Comparison of ENCODE assay signal across 11 cellular contexts in the genomic region with DNA sequence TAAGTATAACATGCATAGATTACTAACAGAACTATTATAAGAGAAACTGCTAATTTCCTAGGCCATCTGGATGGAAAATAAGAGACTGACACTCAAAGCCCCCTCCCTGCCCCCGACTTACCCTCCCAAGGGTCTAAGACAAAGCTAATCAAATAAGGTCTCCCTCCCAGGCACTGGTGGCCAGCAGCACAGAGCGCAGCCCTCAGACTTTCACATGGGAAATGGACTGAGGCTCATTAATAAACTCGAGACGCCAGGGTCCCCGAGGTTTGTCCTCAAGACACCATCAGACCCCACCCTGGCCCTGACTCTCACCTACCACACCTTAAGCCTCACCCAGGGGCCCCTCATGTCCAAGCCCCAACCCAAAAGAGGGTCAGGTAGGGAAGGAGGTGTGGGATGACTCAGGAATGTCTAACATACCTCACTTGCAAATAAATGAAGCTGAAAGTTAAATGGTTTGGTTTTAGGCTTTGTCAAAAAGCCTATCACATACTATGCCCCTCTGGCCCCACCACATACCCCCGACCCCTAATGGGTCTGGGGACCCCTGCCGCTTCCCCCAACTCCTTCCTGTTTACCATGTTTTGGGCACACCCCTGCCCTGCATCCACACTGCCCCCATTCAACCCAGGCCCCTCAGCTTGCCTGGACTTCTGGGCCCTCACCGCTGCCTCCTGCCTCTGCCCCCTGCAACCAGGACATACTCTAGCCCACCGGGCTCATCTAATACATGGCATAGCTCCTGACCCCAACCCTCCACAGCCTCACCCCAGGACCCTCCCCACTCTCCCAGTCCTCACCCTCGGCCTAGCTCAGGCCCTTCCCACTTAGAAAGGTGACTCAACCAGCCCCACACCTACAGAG. TPM values are rescaled to one million over a fixed set of nuclear protein-coding genes. Genes with fewer than 3 reads are reported as not detected.
A peak's percentile ranks its signal among the peaks of the same experiment; 100 is the strongest.
DNase-seq lines count a peak whose midpoint lies in the region; ATAC-seq, FAIRE-seq and TF ChIP-seq lines count a peak whose summit lies in the region.
"Had no signal": no experiment of that assay in that cellular context is flagged by ENCODE, and none has a peak within 500 bp of the region (broad histone marks: within the 10 kb centered on the region; RNA-seq: fewer than 3 reads in every experiment).

No MANE protein-coding gene starts in this region.

- H3K4me1 ChIP-seq in DOHH2 (ENCODE audit: control insufficient read depth, low read length) (peaks cover 96% of the 10 kb centered on the region), OCI-LY1 (ENCODE audit: insufficient read depth, low read length, severe bottlenecking) (peaks cover 81% of the 10 kb centered on the region), H1 (replicated peaks in 1 of 4; ENCODE audit: control insufficient read depth in 3 of 4, insufficient read depth in 4 of 4, low read length in 3 of 4) (peaks cover 8 to 31% (median 21%) of the 10 kb centered on the region in 4 experiments), neutrophil (ENCODE audit: control insufficient read depth in 1 of 2, insufficient read depth in 1 of 2, low read depth in 1 of 2, low read length in 1 of 2) (peaks cover 75 to 86% of the 10 kb centered on the region in 2 experiments)

- no peak overlapping the region for H3K14ac ChIP-seq in H1 (ENCODE audit: insufficient read length)

- H3K79me2 ChIP-seq in DOHH2 (ENCODE audit: control insufficient read depth, low read length): peaks cover 50% of the 10 kb centered on the region
- H3K79me2 ChIP-seq in OCI-LY1 (ENCODE audit: insufficient read depth, low read length): no peaks in the 10 kb centered on the region
- peaks cover 4 to 59% of the 10 kb centered on the region in 2 experiments; a peak in 3 of 4 replicates for H3K79me2 ChIP-seq in H1 (ENCODE audit: control insufficient read depth in 1 of 2, insufficient read depth in 2 of 2, low read length in 2 of 2)

- no peak for TF ChIP-seq CTCF in DOHH2 (IDR thresholded peaks at IDR 0.05; ENCODE audit: low read depth, low read length, poor library complexity, severe bottlenecking)
- no peak for TF ChIP-seq CTCF in OCI-LY1 (IDR thresholded peaks at IDR 0.05; ENCODE audit: low read length)
- TF ChIP-seq CTCF in H1 (IDR thresholded peaks at IDR 0.05; ENCODE audit: control extremely low read depth in 1 of 3, insufficient read depth in 1 of 3, low read depth in 1 of 3, low read length in 3 of 3): no peak
- TF ChIP-seq CTCF in neutrophil (IDR thresholded peaks at IDR 0.05): no peak

- peaks cover 23% of the 10 kb centered on the region for H3K79me1 ChIP-seq in H1 (ENCODE audit: low read depth, low read length)

- H4K20me1 ChIP-seq in DOHH2 (ENCODE audit: control insufficient read depth, insufficient read depth, low read depth, low read length): peaks cover 4% of the 10 kb centered on the region
- no peaks in the 10 kb centered on the region for H4K20me1 ChIP-seq in OCI-LY1 (ENCODE audit: insufficient read depth, low read length)
- H4K20me1 ChIP-seq in H1 (replicated peaks in 1 of 2; ENCODE audit: control insufficient read depth in 1 of 2, insufficient read depth in 2 of 2, low read length in 2 of 2): peaks cover 16 to 38% of the 10 kb centered on the region in 2 experiments

- H2AK5ac ChIP-seq in H1 (ENCODE audit: low read depth, low read length): no peak overlapping the region; the same call in 1 of the 2 replicates

- peak overlapping the region; percentile 45; the same call in 1 of the 2 replicates for H4K8ac ChIP-seq in H1 (ENCODE audit: extremely low read depth, insufficient read depth, low read length)

- no peak overlapping the region for H3K4ac ChIP-seq in H1 (replicated peaks; ENCODE audit: insufficient read length, low read depth, low read length)

- no peak overlapping the region for H3K56ac ChIP-seq in H1 (replicated peaks; ENCODE audit: insufficient read length, low read depth, low read length)

- H4K5ac ChIP-seq in H1 (ENCODE audit: insufficient read length, low read depth, low read length): peak overlapping the region; percentile 18

- H4K91ac ChIP-seq in H1 (replicated peaks; ENCODE audit: insufficient read length, low read length): peak overlapping the region; percentile 26

- H2BK120ac ChIP-seq in H1 (replicated peaks; ENCODE audit: low read depth, low read length): no peak overlapping the region

- peak overlapping the region; percentile 78 for H3K27ac ChIP-seq in DOHH2 (ENCODE audit: low read depth, low read length)
- peak overlapping the region; percentile 89 for H3K27ac ChIP-seq in OCI-LY1 (ENCODE audit: low read depth, low read length, poor library complexity, severe bottlenecking)
- H3K27ac ChIP-seq in H1 (ENCODE audit: low read depth, low read length): no peak overlapping the region; the same call in 1 of the 2 replicates
- peak overlapping the region; percentile 99 for H3K27ac ChIP-seq in neutrophil

- CTCF ChIA-PET in H1 (lab: Charles Lee; ENCODE audit: partially characterized antibody): interaction anchor here (0.6 to 4.5 kb wide), 13 partner anchors 9 to 72 kb away, joined by 3 to 18 read pairs (median 3); a partner anchor contains a TSS

- ATAC-seq in GM21423 (IDR thresholded peaks at IDR 0.05; ENCODE audit: unreplicated experiment) (no peak), HG03159 (IDR thresholded peaks at IDR 0.05; ENCODE audit: unreplicated experiment) (no peak)
- ATAC-seq: SK-N-SH treated with all-trans-retinoic acid at 6 μM for 48 hours had no signal

- POLR2A ChIA-PET in H1 (lab: Charles Lee; ENCODE audit: partially characterized antibody): interaction anchor here (0.8 to 1.7 kb wide), 5 partner anchors 8 to 41 kb away, joined by 3 to 6 read pairs (median 3); no protein-coding TSS in a partner anchor

- no peak overlapping the region for H3K23ac ChIP-seq in H1 (ENCODE audit: insufficient read length)

- H3K27me3 ChIP-seq in DOHH2 (ENCODE audit: control insufficient read depth, low read length) (no peaks in the 10 kb centered on the region), OCI-LY1 (ENCODE audit: insufficient read depth, low read length) (no peaks in the 10 kb centered on the region), H1 (replicated peaks in 1 of 4; ENCODE audit: control insufficient read depth in 3 of 4, extremely low read depth in 1 of 4, insufficient read depth in 3 of 4, low read length in 3 of 4) (no peaks in the 10 kb centered on the region), neutrophil (no peaks in the 10 kb centered on the region)
- H3K27me3 ChIP-seq: heart left ventricle had no signal

- peaks cover 34% of the 10 kb centered on the region for H3F3A ChIP-seq in DOHH2 (ENCODE audit: control insufficient read depth, insufficient read depth)
- H3F3A ChIP-seq in OCI-LY1 (ENCODE audit: insufficient read depth, low read length): no peaks in the 10 kb centered on the region

- 0 out of 2 replicates have a peak overlapping the region, but pooled peaks have one; percentile 46 for H2BK15ac ChIP-seq in H1 (ENCODE audit: low read length)

- no peak for TF ChIP-seq POLR2A in H1 (IDR thresholded peaks at IDR 0.05; ENCODE audit: control extremely low read depth in 1 of 2, low read depth in 2 of 2, low read length in 2 of 2)

- no peak for TF ChIP-seq EP300 in H1 (IDR thresholded peaks at IDR 0.05; ENCODE audit: borderline replicate concordance in 1 of 2, low read depth in 2 of 2, low read length in 2 of 2)

- H3K23me2 ChIP-seq in H1 (ENCODE audit: low read depth, low read length): no peaks in the 10 kb centered on the region

- H2AFZ ChIP-seq in OCI-LY1 (ENCODE audit: low read length) (no peak overlapping the region), H1 (ENCODE audit: low read length) (no peak overlapping the region)

- peak overlapping the region; percentile 32 for H3K18ac ChIP-seq in H1 (ENCODE audit: extremely low read depth, low read length)

- no peak for TF ChIP-seq RAD21 in H1 (IDR thresholded peaks at IDR 0.05 in 1 of 2, conservative IDR thresholded peaks at IDR 0.05 in 1 of 2; ENCODE audit: low read depth in 2 of 2, low read length in 2 of 2)

- peak overlapping the region; percentile 95 for H2BK5ac ChIP-seq in H1 (ENCODE audit: low read depth, low read length)

- H3K9ac ChIP-seq in OCI-LY1 (ENCODE audit: low read length): peak overlapping the region; percentile 18; the same call in 1 of the 2 replicates
- no peak overlapping the region; a peak in 1 of 7 replicates for H3K9ac ChIP-seq in H1 (replicated peaks in 1 of 4; ENCODE audit: extremely low read depth in 1 of 4, low read depth in 3 of 4, low read length in 3 of 4)

- no peaks in the 10 kb centered on the region for H3K9me3 ChIP-seq in DOHH2 (ENCODE audit: control insufficient read depth, insufficient read depth, low read length)
- no peaks in the 10 kb centered on the region for H3K9me3 ChIP-seq in OCI-LY1 (ENCODE audit: low read length)
- no peaks in the 10 kb centered on the region for H3K9me3 ChIP-seq in H1 (ENCODE audit: insufficient read depth in 2 of 2, low read depth in 1 of 2, low read length in 1 of 2)
- H3K9me3 ChIP-seq in neutrophil: no peaks in the 10 kb centered on the region
- H3K9me3 ChIP-seq: heart left ventricle had no signal

- WGBS in H1 (ENCODE audit: extremely low coverage in 1 of 2, insufficient coverage in 1 of 2, insufficient read length in 1 of 2, insufficient replicate concordance in 2 of 2, low coverage in 1 of 2, low lambda C conversion rate in 2 of 2, missing lambda C conversion rate in 1 of 2), 2 experiments: 73% methylated on average over 9 of the region's 10 CpGs; no CpG with 5 or more reads in 1 of the 2 experiments

- no peaks in the 10 kb centered on the region for H3K9me2 ChIP-seq in DOHH2 (replicated peaks; ENCODE audit: control insufficient read depth, low read length)
- no peaks in the 10 kb centered on the region for H3K9me2 ChIP-seq in OCI-LY1 (ENCODE audit: low read depth, low read length)

- H3K4me2 ChIP-seq in DOHH2 (ENCODE audit: low read length) (peak overlapping the region; percentile 76), OCI-LY1 (ENCODE audit: low read length) (peak overlapping the region; percentile 54; the same call in 1 of the 2 replicates), H1 (ENCODE audit: insufficient read depth in 1 of 2, low read depth in 2 of 2, low read length in 2 of 2) (peak overlapping the region in 1 of 2 experiments; percentile 29; a peak in 2 of 4 replicates)

- peak overlapping the region; percentile 75 for H2BK12ac ChIP-seq in H1 (ENCODE audit: low read depth, low read length)

- H2BK20ac ChIP-seq in H1 (ENCODE audit: low read length): no peak overlapping the region

- FAIRE-seq in H1 (lab: Jason Lieb, UNC): no peak

- no peaks in the 10 kb centered on the region for H3K36me3 ChIP-seq in DOHH2 (ENCODE audit: control insufficient read depth, low read length)
- H3K36me3 ChIP-seq in OCI-LY1 (ENCODE audit: insufficient read depth, low read length): peaks cover 4% of the 10 kb centered on the region; the same call in 1 of the 2 replicates
- peaks cover 0 to 3% (median 0%) of the 10 kb centered on the region in 4 experiments; a peak in 1 of 8 replicates for H3K36me3 ChIP-seq in H1 (ENCODE audit: control insufficient read depth in 2 of 4, insufficient read depth in 4 of 4, low read length in 3 of 4)
- peaks cover 9% of the 10 kb centered on the region for H3K36me3 ChIP-seq in neutrophil
- H3K36me3 ChIP-seq: heart left ventricle had no signal

- H3K4me3 ChIP-seq in DOHH2 (ENCODE audit: low read length) (peak overlapping the region; percentile 13; the same call in 1 of the 2 replicates), OCI-LY1 (ENCODE audit: low read depth, low read length, poor library complexity, severe bottlenecking) (no peak overlapping the region), H1 (ENCODE audit: extremely low read depth in 1 of 4, insufficient read depth in 2 of 4, low read depth in 3 of 4, low read length in 4 of 4) (no peak overlapping the region; a peak in 1 of 8 replicates), neutrophil (ENCODE audit: low read depth in 1 of 2, low read length in 1 of 2) (peak overlapping the region; percentile 52 to 77)
- H3K4me3 ChIP-seq: heart left ventricle had no signal

- DNase-seq in H1 (ENCODE audit: low read depth in 1 of 2, low spot score in 2 of 2): no peak
- DNase-seq in mesenteric fat pad (ENCODE audit: low spot score): no peak
- DNase-seq in NCI-H146 (lab: John Stamatoyannopoulos, UW): no peak
- DNase-seq: NCI-H2171 had no signal

RNA-seq across cellular contexts. Expression of a gene that starts 11.4 kb away (rescaled TPM):
- 59.5 and 61.6 TPM in 2 replicates for total RNA-seq in H1 (2021; fragmentation: NEBNext Ultra II Directional; extraction: Animal tissue kit (Norgen Biotek cat#: 25700))
- polyA plus RNA-seq in H1 (2011; rRNA removed): 25.7 and 39.9 TPM in 2 replicates
- polyA plus RNA-seq in H1 (2011; cell fraction: cytosol; rRNA removed): 34.5 TPM
- 123 TPM for polyA plus RNA-seq in H1 (2011; cell fraction: nucleus; rRNA removed)
- 39.5 to 54.2 TPM (median 51.4 TPM) in 4 replicates for polyA plus RNA-seq in H1 (2012, experiment 1 of 2)
- polyA plus RNA-seq in H1 (2012, experiment 2 of 2): 53.3 TPM
- polyA plus RNA-seq in H1 (2013, experiment 1 of 2): 28.7 TPM
- polyA plus RNA-seq in H1 (2013, experiment 2 of 2): 25.5 TPM
- 39.5 and 45.8 TPM in 2 replicates for polyA minus RNA-seq in H1 (2011; rRNA and poly(A)+ RNA removed)
- polyA minus RNA-seq in H1 (2011; cell fraction: cytosol; rRNA and poly(A)+ RNA removed): 52.5 TPM
- polyA minus RNA-seq in H1 (2011; cell fraction: nucleus; rRNA and poly(A)+ RNA removed): 66.4 TPM
- 80.6 TPM for total RNA-seq in mesenteric fat pad

RNA-seq across cellular contexts. Expression of a gene that starts 53.1 kb away (rescaled TPM):
- total RNA-seq in H1 (2021; fragmentation: NEBNext Ultra II Directional; extraction: Animal tissue kit (Norgen Biotek cat#: 25700)): 23.7 and 25.3 TPM in 2 replicates
- polyA plus RNA-seq in H1 (2011; rRNA removed): 35.7 and 57.1 TPM in 2 replicates
- 41.5 TPM for polyA plus RNA-seq in H1 (2011; cell fraction: cytosol; rRNA removed)
- 74.6 TPM for polyA plus RNA-seq in H1 (2011; cell fraction: nucleus; rRNA removed)
- 26.5 to 39.2 TPM (median 33.0 TPM) in 4 replicates for polyA plus RNA-seq in H1 (2012, experiment 1 of 2)
- 26.5 TPM for polyA plus RNA-seq in H1 (2012, experiment 2 of 2)
- 16.4 TPM for polyA plus RNA-seq in H1 (2013, experiment 1 of 2)
- 14.7 TPM for polyA plus RNA-seq in H1 (2013, experiment 2 of 2)
- polyA minus RNA-seq in H1 (2011; rRNA and poly(A)+ RNA removed): 31.9 and 36.2 TPM in 2 replicates
- 19.2 TPM for polyA minus RNA-seq in H1 (2011; cell fraction: cytosol; rRNA and poly(A)+ RNA removed)
- 19.1 TPM for polyA minus RNA-seq in H1 (2011; cell fraction: nucleus; rRNA and poly(A)+ RNA removed)
- total RNA-seq in mesenteric fat pad: 9.0 TPM

Comparison
In these comparisons a context has a peak if more than half of its experiments do, and no peak if none do; other contexts are left out.
1. H3K4me3 ChIP-seq: peak in DOHH2 (single experiment) and neutrophil (2 of 2); none in OCI-LY1 (single experiment) and H1 (0 of 4).